Comparison of ENCODE assay signal across 17 cellular contexts in the genomic region with DNA sequence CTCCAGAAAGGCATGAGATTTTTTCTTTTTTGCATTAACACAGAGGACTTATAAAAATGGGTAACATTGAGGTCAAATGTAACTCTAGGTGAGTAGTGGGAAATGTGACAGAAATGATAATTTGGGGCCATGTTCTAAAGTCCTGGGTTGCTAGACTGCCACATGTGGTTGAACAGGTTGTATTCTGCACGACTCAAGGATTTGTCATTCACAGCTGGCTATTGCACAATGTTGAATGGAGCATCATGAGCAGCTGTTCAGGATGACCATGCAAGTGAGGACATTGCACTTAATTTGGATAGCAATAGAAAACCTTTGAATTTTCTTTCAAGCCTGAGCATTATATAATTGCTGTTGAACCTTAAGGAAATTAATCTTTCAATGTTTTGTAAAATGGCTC.
DNase-seq lines count a peak whose midpoint lies in the region; ATAC-seq and TF ChIP-seq lines count a peak whose summit lies in the region.
"Had no signal": no experiment of that assay in that cellular context is flagged by ENCODE, and none has a peak within 500 bp of the region (broad histone marks: within the 10 kb centered on the region; RNA-seq: fewer than 3 reads in every experiment).

No MANE protein-coding gene starts in this region.

- no TSS peak for BruUV-seq in MCF 10A (replicated peaks; lab: Mats Ljungman, UMichigan)

- no peak overlapping the region for H3K9ac ChIP-seq in skeletal muscle satellite cell (ENCODE audit: low read depth, low read length)
- no peak overlapping the region for H3K9ac ChIP-seq in Karpas-422 (ENCODE audit: low read length)

- H2AFZ ChIP-seq in Karpas-422 (ENCODE audit: low read length), result no peak overlapping the region
- H2AFZ ChIP-seq: GM23338 had no signal

- no peaks in the 10 kb centered on the region for H3K27me3 Mint-ChIP-seq in MCF 10A (ENCODE audit: insufficient read depth, unreplicated experiment)
- H3K27me3 Mint-ChIP-seq: memory B cell had no signal

- CTCF ChIA-PET in MCF 10A (lab: Yijun Ruan, JAX), result no interaction called here

- no peak for TF ChIP-seq POLR2A in breast epithelium (IDR thresholded peaks at IDR 0.05)

- DNase-seq in MCF 10A (ENCODE audit: unreplicated experiment) (peak; percentile 78), breast epithelium (ENCODE audit: low spot score in 2 of 2) (no peak), RKO (ENCODE audit: low spot score) (peak; percentile 35), fibroblast of gingiva (ENCODE audit: low read depth) (peak; percentile 60), Karpas-422 (no peak), SW480 (ENCODE audit: low spot score) (no peak)
- DNase-seq: ACHN; activated T-cell treated with anti-CD3 and anti-CD28 coated beads, Interleukin-2, amount 50 U/mL, for 72 hours; anterior cingulate cortex; effector memory CD4-positive, alpha-beta T cell; NCI-H774; stimulated activated CD4-positive, alpha-beta T cell treated with anti-CD3 and anti-CD28 coated beads, Interleukin-15, amount 100 ng/mL, for 24 hours had no signal

- H3K4me2 ChIP-seq in skeletal muscle satellite cell (ENCODE audit: low read length) (peak overlapping the region; percentile 3), Karpas-422 (ENCODE audit: low read depth, low read length, poor library complexity, severe bottlenecking) (no peak overlapping the region)
- H3K4me2 ChIP-seq: GM23338 had no signal

- intact Hi-C loops in MCF 10A (cut with micrococcal nuclease) (no loop called here), breast epithelium (cut with DNase I; ENCODE audit: low total_unique reads) (no loop called here)

- H3K4me1 Mint-ChIP-seq in MCF 10A (ENCODE audit: insufficient read depth, unreplicated experiment), result peaks cover 24% of the 10 kb centered on the region
- H3K4me1 Mint-ChIP-seq: memory B cell had no signal

- H3K36me3 ChIP-seq in breast epithelium, result no peaks in the 10 kb centered on the region
- H3K36me3 ChIP-seq in skeletal muscle satellite cell (ENCODE audit: insufficient read depth, low read length), result no peaks in the 10 kb centered on the region
- H3K36me3 ChIP-seq in Karpas-422 (ENCODE audit: insufficient read depth, low read length), result no peaks in the 10 kb centered on the region

- H4K20me1 ChIP-seq in Karpas-422 (ENCODE audit: insufficient read depth, low read depth, low read length), result no peaks in the 10 kb centered on the region

- no peak overlapping the region for H3K27ac ChIP-seq in breast epithelium
- H3K27ac ChIP-seq in Karpas-422 (ENCODE audit: low read length), result no peak overlapping the region

- POLR2A ChIA-PET in MCF 10A (lab: Yijun Ruan, JAX), result interaction anchor here (0.6 to 1.4 kb wide), 2 partner anchors 11 to 1408 kb away, joined by 3 to 4 read pairs; no protein-coding TSS in a partner anchor

- no peaks in the 10 kb centered on the region for H3K79me2 ChIP-seq in Karpas-422 (ENCODE audit: low read length)

- no peaks in the 10 kb centered on the region for H3K9me2 ChIP-seq in Karpas-422 (replicated peaks; ENCODE audit: insufficient read depth, low read length)

- no peak overlapping the region for H3K27ac Mint-ChIP-seq in MCF 10A (ENCODE audit: low read depth, unreplicated experiment)
- H3K27ac Mint-ChIP-seq: activated T-cell treated with anti-CD3 and anti-CD28 coated beads, Interleukin-2, amount 50 U/mL, for 72 hours; GM23338; memory B cell; type B pancreatic cell had no signal

- H3K4me3 Mint-ChIP-seq in MCF 10A (ENCODE audit: unreplicated experiment), result no peak overlapping the region
- H3K4me3 Mint-ChIP-seq: activated T-cell treated with anti-CD3 and anti-CD28 coated beads, Interleukin-2, amount 50 U/mL, for 72 hours; GM23338; memory B cell; type B pancreatic cell had no signal

- H3K4me3 ChIP-seq in breast epithelium, result no peak overlapping the region
- H3K4me3 ChIP-seq in skeletal muscle satellite cell (ENCODE audit: low read length), result no peak overlapping the region
- H3K4me3 ChIP-seq in Karpas-422 (ENCODE audit: low read length), result no peak overlapping the region
- H3K4me3 ChIP-seq: GM23338 had no signal

- H3K27me3 ChIP-seq in breast epithelium, result no peaks in the 10 kb centered on the region
- H3K27me3 ChIP-seq in skeletal muscle satellite cell (ENCODE audit: control insufficient read depth, insufficient read depth, low read length), result no peaks in the 10 kb centered on the region
- H3K27me3 ChIP-seq in Karpas-422 (ENCODE audit: low read length), result no peaks in the 10 kb centered on the region

- no peak for ATAC-seq in GM18873 (IDR thresholded peaks at IDR 0.05; ENCODE audit: low FRiP score, unreplicated experiment)
- ATAC-seq: activated T-cell treated with anti-CD3 and anti-CD28 coated beads, Interleukin-2, amount 50 U/mL, for 72 hours; GM23338 had no signal

- no peaks in the 10 kb centered on the region for H3K36me3 Mint-ChIP-seq in MCF 10A (ENCODE audit: insufficient read depth, unreplicated experiment)
- H3K36me3 Mint-ChIP-seq: memory B cell had no signal

- H3K9me3 ChIP-seq in breast epithelium (no peaks in the 10 kb centered on the region), skeletal muscle satellite cell (replicated peaks; ENCODE audit: low read length) (no peaks in the 10 kb centered on the region), Karpas-422 (ENCODE audit: low read length) (peaks cover 25% of the 10 kb centered on the region)

- H3K9me3 Mint-ChIP-seq in MCF 10A (ENCODE audit: unreplicated experiment), result no peaks in the 10 kb centered on the region
- H3K9me3 Mint-ChIP-seq: GM23338, type B pancreatic cell had no signal

- no peaks in the 10 kb centered on the region for H3K4me1 ChIP-seq in breast epithelium
- peaks cover 39% of the 10 kb centered on the region for H3K4me1 ChIP-seq in skeletal muscle satellite cell (ENCODE audit: control insufficient read depth, insufficient read depth, low read length)
- H3K4me1 ChIP-seq in Karpas-422 (ENCODE audit: low read length), result no peaks in the 10 kb centered on the region

- TF ChIP-seq CTCF in MCF 10A (IDR thresholded peaks at IDR 0.05; ENCODE audit: unreplicated experiment) (no peak), breast epithelium (IDR thresholded peaks at IDR 0.05) (no peak)

Comparison
In these comparisons a context has a peak if more than half of its experiments do, and no peak if none do; other contexts are left out.
1. DNase-seq: peak in MCF 10A (single experiment), RKO (single experiment) and fibroblast of gingiva (single experiment); none in breast epithelium (0 of 2), Karpas-422 (single experiment) and SW480 (single experiment).